Comparison of ENCODE assay signal across 18 cellular contexts in genomic region chr11:32080381-32080980, GRCh38.
"Had no signal": no experiment of that assay in that cellular context is flagged by ENCODE, and none has a peak within 500 bp of the region (broad histone marks: within the 10 kb centered on the region; RNA-seq: fewer than 3 reads in every experiment).

No MANE protein-coding gene starts in this region.

- H2AFZ ChIP-seq: hepatocyte, neural progenitor cell had no signal

- ATAC-seq: activated CD4-positive, CD25-positive, alpha-beta regulatory T cell treated with anti-CD3 and anti-CD28 coated beads, Interleukin-2, amount 50 U/mL, for 24 hours; activated CD8-positive, alpha-beta T cell treated with anti-CD3 and anti-CD28 coated beads, Interleukin-2, amount 10 ng/mL, durations not matched to agents 7 days and 5 days; body of pancreas; left lobe of liver had no signal

- H3K9ac ChIP-seq: neural progenitor cell had no signal

- H3K27me3 ChIP-seq: body of pancreas, hepatocyte, neural progenitor cell, tibial nerve, uterus had no signal

- H3K36me3 ChIP-seq: neural progenitor cell, prostate gland, tibial nerve, uterus had no signal

- H3K79me2 ChIP-seq: hepatocyte had no signal

- H3K4me1 ChIP-seq: body of pancreas, prostate gland, tibial nerve, uterus had no signal

- H3K9me3 ChIP-seq: body of pancreas, prostate gland, tibial nerve, uterus had no signal

- H3K4me2 ChIP-seq: hepatocyte, neural progenitor cell had no signal

- DNase-seq: activated CD4-positive, alpha-beta T cell treated with anti-CD3 and anti-CD28 coated beads, Interleukin-2, amount 10 ng/mL, durations not matched to agents 7 days and 5 days; activated CD8-positive, alpha-beta T cell treated with anti-CD3 and anti-CD28 coated beads, Interleukin-2, amount 10 ng/mL, durations not matched to agents 7 days and 5 days; activated naive CD4-positive, alpha-beta T cell treated with Interleukin-2 at 50 U/mL for 16 hours; activated naive CD8-positive, alpha-beta T cell treated with anti-CD3 and anti-CD28 coated beads, Interleukin-2, amount 10 ng/mL, durations not matched to agents 7 days and 5 days; activated T-cell treated with anti-CD3 and anti-CD28 coated beads, Interleukin-2, amount 50 U/mL, for 24 hours; amygdala; body of pancreas; small intestine; stimulated activated CD4-positive, alpha-beta T cell treated with anti-CD3 and anti-CD28 coated beads, Interleukin-15, amount 100 ng/mL, for 24 hours; stimulated activated CD4-positive, alpha-beta T cell treated with anti-CD3 and anti-CD28 coated beads, Interleukin-2, amount 100 ng/mL, for 48 hours; uterus had no signal

- H3K4me3 ChIP-seq: body of pancreas, coronary artery, hepatocyte, neural progenitor cell, prostate gland, tibial nerve, uterus had no signal

- H3K27ac ChIP-seq: body of pancreas, hepatocyte, neural progenitor cell, prostate gland, tibial nerve, uterus had no signal
